In genomic region chr12:132781938-132782337, GRCh38 we compare ENCODE assay signal across 2 cellular contexts.
A peak's percentile ranks its signal among the peaks of the same experiment; 100 is the strongest.
TF ChIP-seq lines count a peak whose summit lies in the region.

No MANE protein-coding gene starts in this region.

TF ChIP-seq in GM12878, 131 proteins besides CTCF, POLR2A, EP300 and RAD21:
- TF ChIP-seq SRF (IDR thresholded peaks at IDR 0.05; ENCODE audit: low read depth in 2 of 2, low read length in 2 of 2), result no peak
- TF ChIP-seq STAT1 (conservative IDR thresholded peaks at IDR 0.05), result no peak
- no peak for TF ChIP-seq EZH2 (IDR thresholded peaks at IDR 0.05; ENCODE audit: borderline replicate concordance, control insufficient read depth, low read depth, low read length)
- no peak for TF ChIP-seq CHD1 (IDR thresholded peaks at IDR 0.05; ENCODE audit: low read depth, low read length)
- no peak for TF ChIP-seq JUND (IDR thresholded peaks at IDR 0.05; ENCODE audit: low read depth, low read length)
- TF ChIP-seq SMAD5 (IDR thresholded peaks at IDR 0.05; ENCODE audit: low read depth), result no peak
- TF ChIP-seq ETV6 (conservative IDR thresholded peaks at IDR 0.05 in 1 of 2, IDR thresholded peaks at IDR 0.05 in 1 of 2; ENCODE audit: borderline replicate concordance in 1 of 2, low read depth in 1 of 2), result no peak
- TF ChIP-seq, protein P1, sequence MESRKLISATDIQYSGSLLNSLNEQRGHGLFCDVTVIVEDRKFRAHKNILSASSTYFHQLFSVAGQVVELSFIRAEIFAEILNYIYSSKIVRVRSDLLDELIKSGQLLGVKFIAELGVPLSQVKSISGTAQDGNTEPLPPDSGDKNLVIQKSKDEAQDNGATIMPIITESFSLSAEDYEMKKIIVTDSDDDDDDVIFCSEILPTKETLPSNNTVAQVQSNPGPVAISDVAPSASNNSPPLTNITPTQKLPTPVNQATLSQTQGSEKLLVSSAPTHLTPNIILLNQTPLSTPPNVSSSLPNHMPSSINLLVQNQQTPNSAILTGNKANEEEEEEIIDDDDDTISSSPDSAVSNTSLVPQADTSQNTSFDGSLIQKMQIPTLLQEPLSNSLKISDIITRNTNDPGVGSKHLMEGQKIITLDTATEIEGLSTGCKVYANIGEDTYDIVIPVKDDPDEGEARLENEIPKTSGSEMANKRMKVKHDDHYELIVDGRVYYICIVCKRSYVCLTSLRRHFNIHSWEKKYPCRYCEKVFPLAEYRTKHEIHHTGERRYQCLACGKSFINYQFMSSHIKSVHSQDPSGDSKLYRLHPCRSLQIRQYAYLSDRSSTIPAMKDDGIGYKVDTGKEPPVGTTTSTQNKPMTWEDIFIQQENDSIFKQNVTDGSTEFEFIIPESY (IDR thresholded peaks at IDR 0.05), result no peak
- no peak for TF ChIP-seq NFYA (IDR thresholded peaks at IDR 0.05; ENCODE audit: borderline replicate concordance, low read depth, low read length)
- no peak for TF ChIP-seq ATF7 (IDR thresholded peaks at IDR 0.05; ENCODE audit: low read depth)
- no peak for TF ChIP-seq TCF3 (IDR thresholded peaks at IDR 0.05; ENCODE audit: borderline replicate concordance, insufficient read depth, low read depth, low read length)
- no peak for TF ChIP-seq ZBED1 (IDR thresholded peaks at IDR 0.05; ENCODE audit: borderline replicate concordance)
- TF ChIP-seq ZNF24 (IDR thresholded peaks at IDR 0.05), result no peak
- TF ChIP-seq SUZ12 (IDR thresholded peaks at IDR 0.05; ENCODE audit: unreplicated experiment), result no peak
- TF ChIP-seq GABPA (IDR thresholded peaks at IDR 0.05; ENCODE audit: low read depth), result no peak
- TF ChIP-seq SIN3A (IDR thresholded peaks at IDR 0.05; ENCODE audit: low read depth, low read length), result no peak
- no peak for TF ChIP-seq POLR2AphosphoS5 (IDR thresholded peaks at IDR 0.05; ENCODE audit: low read length)
- no peak for TF ChIP-seq MTA3 (IDR thresholded peaks at IDR 0.05; ENCODE audit: borderline replicate concordance, low read length)
- no peak for TF ChIP-seq MYC (IDR thresholded peaks at IDR 0.05; ENCODE audit: insufficient read depth, insufficient read length, insufficient replicate concordance, low read length, severe bottlenecking)
- TF ChIP-seq RUNX3 (IDR thresholded peaks at IDR 0.05; ENCODE audit: low read length), result no peak

TF ChIP-seq in HepG2, 621 proteins besides CTCF, POLR2A, EP300 and RAD21:
- TF ChIP-seq SMAD3 (CRISPR knock-in tag; IDR thresholded peaks at IDR 0.05) (no peak), AGO2 (optimal IDR thresholded peaks at IDR 0.05; ENCODE audit: low read depth, low read length) (peak; percentile 50), PHF8 (CRISPR knock-in tag; IDR thresholded peaks at IDR 0.05) (no peak), ZNF788 (CRISPR knock-in tag; IDR thresholded peaks at IDR 0.05; ENCODE audit: borderline replicate concordance) (no peak), TBX2 (CRISPR knock-in tag; IDR thresholded peaks at IDR 0.05; ENCODE audit: borderline replicate concordance) (no peak)
TF ChIP-seq in HepG2: peak in this region for 1.
